In genomic region chr3:87333393-87333892, GRCh38 we compare ENCODE assay signal across 8 cellular contexts. TPM values are rescaled to one million over a fixed set of nuclear protein-coding genes. Genes with fewer than 3 reads are reported as not detected.
DNase-seq lines count a peak whose midpoint lies in the region; ATAC-seq, FAIRE-seq and TF ChIP-seq lines count a peak whose summit lies in the region.

No MANE protein-coding gene starts in this region.

- no peak for TF ChIP-seq RAD21 in K562 (CRISPR knock-in tag; conservative IDR thresholded peaks at IDR 0.05 in 1 of 2, IDR thresholded peaks at IDR 0.05 in 1 of 2)

- H3K27ac Mint-ChIP-seq in activated CD4-positive, alpha-beta T cell treated with anti-CD3 and anti-CD28 coated beads for 36 hours, result no peak overlapping the region

- FAIRE-seq in K562 (lab: Jason Lieb, UNC), result no peak

- no peaks in the 10 kb centered on the region for H3K9me1 ChIP-seq in K562 (ENCODE audit: control insufficient read depth, insufficient read depth, low read length)

- no peak overlapping the region for H3K27ac ChIP-seq in K562 (ENCODE audit: extremely low read depth, low read depth, low read length)

- H3K4me3 ChIP-seq in K562 (no peak overlapping the region), skeletal muscle cell (ENCODE audit: low read depth, low read length) (no peak overlapping the region)

- in situ Hi-C loops in K562 (cut with MboI), result no loop called here

- CTCF ChIA-PET in activated CD4-positive, alpha-beta T cell treated with anti-CD3 and anti-CD28 coated beads for 36 hours (lab: Charles Lee), result interaction anchor here (0.7 to 1.7 kb wide), 2 partner anchors 15 to 43 kb away, joined by 3 read pairs; no protein-coding TSS in a partner anchor
- CTCF ChIA-PET in K562 (lab: Yijun Ruan, JAX; ENCODE audit: low intra/inter-chr PET ratio), result no interaction called here

- H3K4me2 ChIP-seq in K562 (ENCODE audit: insufficient read depth, low read length), result no peak overlapping the region

- no peak for TF ChIP-seq EP300 in K562 (IDR thresholded peaks at IDR 0.05; ENCODE audit: low read length)

- peaks cover 2% of the 10 kb centered on the region for H3K27me3 Mint-ChIP-seq in activated CD4-positive, alpha-beta T cell treated with anti-CD3 and anti-CD28 coated beads for 36 hours

- no peaks in the 10 kb centered on the region for H3K36me3 ChIP-seq in K562 (ENCODE audit: control insufficient read depth, insufficient read depth, low read length)

- POLR2A ChIA-PET in activated CD4-positive, alpha-beta T cell treated with anti-CD3 and anti-CD28 coated beads for 36 hours (lab: Charles Lee), result no interaction called here
- POLR2A ChIA-PET in K562 (lab: Yijun Ruan, JAX), result interaction anchor here (0.6 kb wide), 1 partner anchor 8 kb away, joined by 3 read pairs; no protein-coding TSS in a partner anchor

- no peak overlapping the region for H3K9ac ChIP-seq in K562 (ENCODE audit: insufficient read depth in 1 of 2, low read depth in 2 of 2, low read length in 2 of 2)

- no peaks in the 10 kb centered on the region for H3K9me3 ChIP-seq in K562 (replicated peaks; ENCODE audit: control insufficient read depth, insufficient read depth, low read depth, low read length)

- ATAC-seq in activated CD4-positive, alpha-beta T cell treated with anti-CD3 and anti-CD28 coated beads for 36 hours, result peak; percentile 86
- no peak for ATAC-seq in K562

- no TSS peak for BruUV-seq in K562 (replicated peaks; lab: Mats Ljungman, UMichigan)

- H3K27me3 ChIP-seq in K562 (ENCODE audit: control insufficient read depth in 2 of 2, insufficient read depth in 2 of 2, low read length in 2 of 2), result no peaks in the 10 kb centered on the region

- H3K79me2 ChIP-seq in K562 (ENCODE audit: control insufficient read depth, insufficient read depth, low read length), result no peaks in the 10 kb centered on the region

- no peak overlapping the region for H3K4me3 Mint-ChIP-seq in activated CD4-positive, alpha-beta T cell treated with anti-CD3 and anti-CD28 coated beads for 36 hours

- TF ChIP-seq POLR2A in K562 (conservative IDR thresholded peaks at IDR 0.05), result no peak

- peak; percentile 9 for DNase-seq in activated CD4-positive, alpha-beta T cell treated with anti-CD3 and anti-CD28 coated beads for 36 hours
- DNase-seq in activated CD4-positive, alpha-beta T cell treated with anti-CD3 and anti-CD28 coated beads for 1 hour, result no peak
- peak; percentile 95 for DNase-seq in HS-5 (ENCODE audit: low read depth)
- peak in 1 of 4 experiments; percentile 7 for DNase-seq in K562 (ENCODE audit: extremely low read depth in 1 of 4, low spot score in 3 of 4)
- peak; percentile 76 for DNase-seq in skeletal muscle cell (ENCODE audit: low read depth)
- no peak for DNase-seq in NCI-H526 (lab: John Stamatoyannopoulos, UW)
- DNase-seq in iPS-NIHi11 (ENCODE audit: low spot score), result no peak
- DNase-seq in cerebellum (ENCODE audit: low spot score), result no peak

- no peaks in the 10 kb centered on the region for H3K36me3 Mint-ChIP-seq in activated CD4-positive, alpha-beta T cell treated with anti-CD3 and anti-CD28 coated beads for 36 hours (ENCODE audit: low read depth)

- intact Hi-C loops in activated CD4-positive, alpha-beta T cell treated with anti-CD3 and anti-CD28 coated beads for 36 hours (cut with DNase I, micrococcal nuclease), result loop anchor here in 1 of 2 experiments (1.0 kb wide), 1 partner anchor 20 kb away; no protein-coding TSS in a partner anchor
- intact Hi-C loops in K562 (cut with micrococcal nuclease), result no loop called here

- H4K20me1 ChIP-seq in K562 (replicated peaks; ENCODE audit: control insufficient read depth, insufficient read depth, low read length), result no peaks in the 10 kb centered on the region

- H2AFZ ChIP-seq in K562 (ENCODE audit: low read depth, low read length), result no peak overlapping the region; the same call in 1 of the 2 replicates

- WGBS in K562 (ENCODE audit: insufficient coverage, low coverage, missing lambda C conversion rate), result 1% methylated on average over 5 of the region's 5 CpGs

- no peaks in the 10 kb centered on the region for H3K9me3 Mint-ChIP-seq in activated CD4-positive, alpha-beta T cell treated with anti-CD3 and anti-CD28 coated beads for 36 hours (ENCODE audit: low read depth)

- TF ChIP-seq CTCF in K562 (IDR thresholded peaks at IDR 0.05 in 2 of 3, conservative IDR thresholded peaks at IDR 0.05 in 1 of 3; ENCODE audit: insufficient read depth in 2 of 3, low read depth in 1 of 3, low read length in 3 of 3), result no peak

- no peaks in the 10 kb centered on the region; a peak in 1 of 5 replicates for H3K4me1 ChIP-seq in K562 (replicated peaks in 1 of 2; ENCODE audit: control insufficient read depth in 2 of 2, insufficient read depth in 2 of 2, low read length in 2 of 2)

- peaks cover 13% of the 10 kb centered on the region for H3K4me1 Mint-ChIP-seq in activated CD4-positive, alpha-beta T cell treated with anti-CD3 and anti-CD28 coated beads for 36 hours

TF ChIP-seq in K562, 482 proteins besides CTCF, POLR2A, EP300 and RAD21 (continues in another document):
- peak; percentile 56; the same call in 1 of the 2 replicates for TF ChIP-seq SOX6 (IDR thresholded peaks at IDR 0.05)
- TF ChIP-seq PCBP2 (IDR thresholded peaks at IDR 0.05; ENCODE audit: low read depth, low read length, poor library complexity, severe bottlenecking), result no peak
- TF ChIP-seq KDM1A (IDR thresholded peaks at IDR 0.05), result peak; percentile 50 to 74; a peak in 3 of 4 replicates
- peak; percentile 44; the same call in 1 of the 2 replicates for TF ChIP-seq SMARCE1 (IDR thresholded peaks at IDR 0.05)
- peak; percentile 32; the same call in 1 of the 2 replicates for TF ChIP-seq ARID1B (IDR thresholded peaks at IDR 0.05)
- TF ChIP-seq GATAD2B (IDR thresholded peaks at IDR 0.05; ENCODE audit: borderline replicate concordance), result no peak
- no peak for TF ChIP-seq CXXC5 (CRISPR knock-in tag; IDR thresholded peaks at IDR 0.05)
- peak; percentile 21; the same call in 1 of the 2 replicates for TF ChIP-seq JUND (IDR thresholded peaks at IDR 0.05; ENCODE audit: borderline replicate concordance, low read depth, low read length)
- no peak; the same call in 2 of the 3 replicates for TF ChIP-seq JUND (tag; IDR thresholded peaks at IDR 0.05; ENCODE audit: borderline replicate concordance, low read depth, low read length)
- no peak for TF ChIP-seq RBM39 (optimal IDR thresholded peaks at IDR 0.05; ENCODE audit: low read depth, low read length)
- no peak for TF ChIP-seq TEAD4 (IDR thresholded peaks at IDR 0.05; ENCODE audit: low read length)
- no peak for TF ChIP-seq TEAD4 (CRISPR knock-in tag; IDR thresholded peaks at IDR 0.05; ENCODE audit: borderline replicate concordance)
- TF ChIP-seq, protein P1, sequence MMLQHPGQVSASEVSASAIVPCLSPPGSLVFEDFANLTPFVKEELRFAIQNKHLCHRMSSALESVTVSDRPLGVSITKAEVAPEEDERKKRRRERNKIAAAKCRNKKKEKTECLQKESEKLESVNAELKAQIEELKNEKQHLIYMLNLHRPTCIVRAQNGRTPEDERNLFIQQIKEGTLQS (IDR thresholded peaks at IDR 0.05), result peak; percentile 48; the same call in 1 of the 2 replicates
- TF ChIP-seq, protein P1 (CRISPR knock-in tag; conservative IDR thresholded peaks at IDR 0.05), result no peak
- TF ChIP-seq RFX5 (IDR thresholded peaks at IDR 0.05; ENCODE audit: low read depth, low read length), result no peak
- TF ChIP-seq SMARCA4 (IDR thresholded peaks at IDR 0.05), result peak; percentile 48; the same call in 1 of the 2 replicates
- TF ChIP-seq MLX (CRISPR knock-in tag; conservative IDR thresholded peaks at IDR 0.05), result no peak
- 0 out of 2 replicates have a peak, but pooled peaks have one; percentile 19 for TF ChIP-seq DPF2 (IDR thresholded peaks at IDR 0.05)
- TF ChIP-seq FOXA3 (CRISPR knock-in tag; conservative IDR thresholded peaks at IDR 0.05 in 1 of 2, IDR thresholded peaks at IDR 0.05 in 1 of 2), result peak in 1 of 2 experiments; percentile 26; a peak in 1 of 4 replicates
- TF ChIP-seq MAZ (CRISPR knock-in tag; conservative IDR thresholded peaks at IDR 0.05 in 1 of 2, IDR thresholded peaks at IDR 0.05 in 1 of 2), result no peak
- peak; percentile 58 for TF ChIP-seq FOSL1 (tag; conservative IDR thresholded peaks at IDR 0.05)
- no peak for TF ChIP-seq IRF2 (CRISPR knock-in tag; IDR thresholded peaks at IDR 0.05)

RNA-seq across cellular contexts. Expression of gene POU1F1, which starts 57.1 kb away (rescaled TPM):
- total RNA-seq in activated CD4-positive, alpha-beta T cell treated with anti-CD3 and anti-CD28 coated beads for 36 hours, result not detected
- not detected in 2 replicates for total RNA-seq in K562 (2011; cell fraction: chromatin; rRNA removed; ENCODE audit: low replicate concordance)
- not detected in 2 replicates for total RNA-seq in K562 (2011; cell fraction: nucleolus; rRNA removed)
- not detected in 2 replicates for total RNA-seq in K562 (2011; cell fraction: nucleoplasm; rRNA removed)
- total RNA-seq in K562 (2014; rRNA removed), result not detected in 2 replicates
- total RNA-seq in K562 (2014; rRNA removed; fragmentation: Illumina TruSeq; extraction: Trizol), result not detected in 2 replicates
- not detected in 2 replicates for total RNA-seq in K562 (2015; rRNA removed; fragmentation: Illumina TruSeq; extraction: Trizol)
- not detected in 2 replicates for total RNA-seq in K562 (2021)
- not detected in 2 replicates for polyA plus RNA-seq in K562 (2011; rRNA removed)
- polyA plus RNA-seq in K562 (2011; cell fraction: cytosol; rRNA removed), result not detected in 2 replicates
- not detected in 2 replicates for polyA plus RNA-seq in K562 (2011; cell fraction: nucleus; rRNA removed)
- not detected in 2 replicates for polyA plus RNA-seq in K562 (2012)
- polyA plus RNA-seq in K562 (2014; fragmentation: Illumina TruSeq; extraction: Trizol), result not detected in 2 replicates
- polyA plus RNA-seq in K562 (2014; fragmentation: Nextera tagmentation; extraction: Ambion mirVana), result not detected
- not detected in 2 replicates for polyA plus RNA-seq in K562 (2014; rRNA removed)
- not detected in 2 replicates for polyA minus RNA-seq in K562 (2011; rRNA and poly(A)+ RNA removed)
- polyA minus RNA-seq in K562 (2011; cell fraction: cytosol; rRNA and poly(A)+ RNA removed), result not detected in 2 replicates
- polyA minus RNA-seq in K562 (2011; cell fraction: nucleus; rRNA and poly(A)+ RNA removed), result not detected in 2 replicates
- not detected for total RNA-seq in cerebellum

Comparison
In these comparisons a context has a peak if more than half of its experiments do, and no peak if none do; other contexts are left out.
1. DNase-seq: peak in activated CD4-positive, alpha-beta T cell treated with anti-CD3 and anti-CD28 coated beads for 36 hours (single experiment), HS-5 (single experiment) and skeletal muscle cell (single experiment); none in activated CD4-positive, alpha-beta T cell treated with anti-CD3 and anti-CD28 coated beads for 1 hour (single experiment), NCI-H526 (0 of 2), iPS-NIHi11 (single experiment) and cerebellum (single experiment).